ENCODE assay signal across 29 cellular contexts in the genomic region with DNA sequence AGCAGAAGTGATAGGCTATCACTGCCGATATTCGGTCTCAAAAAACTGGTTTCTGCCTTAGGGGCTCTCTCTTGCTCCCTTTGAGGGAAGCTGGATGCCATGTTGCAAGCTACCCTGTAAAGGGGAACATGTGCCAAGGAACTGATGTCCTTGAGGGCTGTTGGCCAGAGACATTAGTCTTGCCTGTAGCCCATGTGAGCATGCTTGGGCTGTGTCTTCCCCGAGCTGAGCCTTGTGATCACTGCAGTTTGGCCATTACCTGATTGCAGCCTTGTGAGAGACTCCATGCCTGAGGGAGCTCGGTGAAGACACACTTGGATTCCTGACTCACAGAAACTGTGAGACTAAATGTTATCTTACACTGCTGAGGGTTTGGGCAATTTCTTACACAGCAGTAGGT.
"Had no signal": no experiment of that assay in that cellular context is flagged by ENCODE, and none has a peak within 500 bp of the region (broad histone marks: within the 10 kb centered on the region; RNA-seq: fewer than 3 reads in every experiment).

No MANE protein-coding gene starts in this region.

- H3K4me3 Mint-ChIP-seq: activated CD8-positive, alpha-beta T cell treated with anti-CD3 and anti-CD28 coated beads, Interleukin-2, amount 10 ng/mL, durations not matched to agents 7 days and 5 days; T-helper 2 cell treated with Interferon-gamma antibody and Interleukin-4, amounts not matched to agents 5 μg/mL and 100 μg/mL, for 36 hours had no signal

- H3K27ac Mint-ChIP-seq: activated CD8-positive, alpha-beta T cell treated with anti-CD3 and anti-CD28 coated beads, Interleukin-2, amount 10 ng/mL, durations not matched to agents 7 days and 5 days; T-helper 2 cell treated with Interferon-gamma antibody and Interleukin-4, amounts not matched to agents 5 μg/mL and 100 μg/mL, for 36 hours had no signal

- H3K4me2 ChIP-seq: SK-N-SH had no signal

- H3K27ac ChIP-seq: RWPE1, SJCRH30 had no signal

- H3K4me1 ChIP-seq: SJCRH30 had no signal

- H3K27me3 ChIP-seq: MG63, SJCRH30 had no signal

- H3K9me3 Mint-ChIP-seq: T-helper 2 cell treated with Interferon-gamma antibody and Interleukin-4, amounts not matched to agents 5 μg/mL and 100 μg/mL, for 36 hours had no signal

- H3K4me3 ChIP-seq: MG63, SJCRH30 had no signal

- H3K9ac ChIP-seq: SK-N-SH had no signal

- H3K9me2 ChIP-seq: SK-N-SH had no signal

- ATAC-seq: activated CD4-positive, CD25-positive, alpha-beta regulatory T cell treated with anti-CD3 and anti-CD28 coated beads, Interleukin-2, amount 50 U/mL, for 24 hours; activated CD8-positive, alpha-beta T cell treated with anti-CD3 and anti-CD28 coated beads, Interleukin-2, amount 10 ng/mL, durations not matched to agents 7 days and 5 days; Panc1 had no signal

- DNase-seq: activated CD4-positive, alpha-beta T cell treated with anti-CD3 and anti-CD28 coated beads for 4 hours; activated CD8-positive, alpha-beta memory T cell treated with anti-CD3 and anti-CD28 coated beads, Interleukin-2, amount 50 U/mL, for 48 hours; activated CD8-positive, alpha-beta T cell treated with anti-CD3 and anti-CD28 coated beads, Interleukin-2, amount 10 ng/mL, durations not matched to agents 7 days and 5 days; activated effector memory CD4-positive, alpha-beta T cell treated with anti-CD3 and anti-CD28 coated beads, Interleukin-2, amount 50 U/mL, for 16 hours; activated naive CD4-positive, alpha-beta T cell treated with Interleukin-2 at 50 U/mL for 16 hours; activated T-cell treated with anti-CD3 and anti-CD28 coated beads, Interleukin-2, amount 50 U/mL, for 1 hour; anterior cingulate cortex; caudate nucleus; MG63; MV-4-11; NCI-H1092 treated with DMSO at 0.1 percent for 48 hours; NCI-H1417 treated with DMSO at 0.1 percent for 48 hours; NCI-H1694; NCI-H2029; NCI-H2107; NCI-H2171 treated with DMSO at 0.1 percent for 48 hours; NCI-H226; NCI-H510A; NCI-H526 treated with DMSO at 0.1 percent for 48 hours; NCI-H82; OCI-M1; Right ventricle myocardium superior; SJCRH30; SK-N-SH; T-helper 1 cell had no signal

- H3K9me3 ChIP-seq: MG63, SJCRH30, SK-N-SH had no signal
